In genomic region chr3:24519368-24520100, GRCh38 we compare ENCODE assay signal across 3 cellular contexts.
TF ChIP-seq lines count a peak whose summit lies in the region.

No MANE protein-coding gene starts in this region.

TF ChIP-seq in SK-N-SH, 30 proteins besides CTCF, POLR2A, EP300 and RAD21 (continued from another document):
- TF ChIP-seq REST (IDR thresholded peaks at IDR 0.05; ENCODE audit: low read depth, low read length) (no peak), TAF1 (IDR thresholded peaks at IDR 0.05; ENCODE audit: borderline replicate concordance, low read depth, low read length) (no peak), GABPA (IDR thresholded peaks at IDR 0.05; ENCODE audit: low read depth) (no peak), USF2 (IDR thresholded peaks at IDR 0.05; ENCODE audit: borderline replicate concordance, low read depth, low read length) (no peak), TCF12 (IDR thresholded peaks at IDR 0.05) (no peak), MXI1 (IDR thresholded peaks at IDR 0.05; ENCODE audit: low read depth, low read length) (no peak), MEF2A (IDR thresholded peaks at IDR 0.05; ENCODE audit: borderline replicate concordance, low read depth) (no peak), NRF1 (IDR thresholded peaks at IDR 0.05; ENCODE audit: low read depth, low read length) (no peak), GATA2 (CRISPR knock-in tag; IDR thresholded peaks at IDR 0.05) (no peak), RXRA (IDR thresholded peaks at IDR 0.05; ENCODE audit: borderline replicate concordance, low read depth) (no peak)
TF ChIP-seq in SK-N-SH: peak in this region for 0.

TF ChIP-seq in SK-N-SH treated with all-trans-retinoic acid at 6 μM for 48 hours, 23 proteins besides CTCF, POLR2A, EP300 and RAD21 (continued from another document):
- no peak for TF ChIP-seq CSRNP3 (CRISPR knock-in tag; IDR thresholded peaks at IDR 0.05)
- TF ChIP-seq PATZ1 (CRISPR knock-in tag; IDR thresholded peaks at IDR 0.05; ENCODE audit: borderline replicate concordance): no peak
- TF ChIP-seq ZC3H10 (CRISPR knock-in tag; IDR thresholded peaks at IDR 0.05): no peak
- TF ChIP-seq PPARA (CRISPR knock-in tag; IDR thresholded peaks at IDR 0.05; ENCODE audit: borderline replicate concordance): no peak
- TF ChIP-seq TOX (CRISPR knock-in tag; IDR thresholded peaks at IDR 0.05; ENCODE audit: borderline replicate concordance): no peak
- TF ChIP-seq ZFP30 (CRISPR knock-in tag; IDR thresholded peaks at IDR 0.05): no peak
- TF ChIP-seq ZNF70 (CRISPR knock-in tag; IDR thresholded peaks at IDR 0.05): no peak
- TF ChIP-seq BACH2 (CRISPR knock-in tag; IDR thresholded peaks at IDR 0.05; ENCODE audit: borderline replicate concordance): no peak
- no peak for TF ChIP-seq ZNF565 (CRISPR knock-in tag; conservative IDR thresholded peaks at IDR 0.05; ENCODE audit: low read depth)
- TF ChIP-seq CREB5 (CRISPR knock-in tag; IDR thresholded peaks at IDR 0.05; ENCODE audit: low read depth): no peak
- no peak for TF ChIP-seq SNAI2 (CRISPR knock-in tag; IDR thresholded peaks at IDR 0.05)

TF ChIP-seq in WTC11, 78 proteins besides CTCF, POLR2A, EP300 and RAD21 (continued from another document):
- TF ChIP-seq STAT6 (CRISPR knock-in tag; conservative IDR thresholded peaks at IDR 0.05; ENCODE audit: low read depth) (no peak), AR (CRISPR knock-in tag; IDR thresholded peaks at IDR 0.05) (no peak), ZNF396 (CRISPR knock-in tag; IDR thresholded peaks at IDR 0.05; ENCODE audit: borderline replicate concordance) (no peak), SP1 (CRISPR knock-in tag; conservative IDR thresholded peaks at IDR 0.05) (no peak), NR3C1 (CRISPR knock-in tag; conservative IDR thresholded peaks at IDR 0.05; ENCODE audit: low read depth) (no peak), CDX4 (CRISPR knock-in tag; IDR thresholded peaks at IDR 0.05; ENCODE audit: borderline replicate concordance) (no peak), EMX1 (CRISPR knock-in tag; IDR thresholded peaks at IDR 0.05) (no peak), ZMAT4 (CRISPR knock-in tag; IDR thresholded peaks at IDR 0.05) (no peak), USF1 (CRISPR knock-in tag; IDR thresholded peaks at IDR 0.05) (no peak), HMGXB4 (CRISPR knock-in tag; IDR thresholded peaks at IDR 0.05) (no peak), ETV6 (CRISPR knock-in tag; IDR thresholded peaks at IDR 0.05) (no peak), RELA (CRISPR knock-in tag; IDR thresholded peaks at IDR 0.05; ENCODE audit: borderline replicate concordance) (no peak), USF2 (CRISPR knock-in tag; IDR thresholded peaks at IDR 0.05) (no peak), HMGA2 (CRISPR knock-in tag; IDR thresholded peaks at IDR 0.05) (no peak), CBFB (CRISPR knock-in tag; IDR thresholded peaks at IDR 0.05; ENCODE audit: low read depth) (no peak), OVOL2 (CRISPR knock-in tag; IDR thresholded peaks at IDR 0.05; ENCODE audit: borderline replicate concordance) (no peak)
TF ChIP-seq in WTC11: peak in this region for 0.
